Comparison of ENCODE assay signal across 8 cellular contexts in the genomic region with DNA sequence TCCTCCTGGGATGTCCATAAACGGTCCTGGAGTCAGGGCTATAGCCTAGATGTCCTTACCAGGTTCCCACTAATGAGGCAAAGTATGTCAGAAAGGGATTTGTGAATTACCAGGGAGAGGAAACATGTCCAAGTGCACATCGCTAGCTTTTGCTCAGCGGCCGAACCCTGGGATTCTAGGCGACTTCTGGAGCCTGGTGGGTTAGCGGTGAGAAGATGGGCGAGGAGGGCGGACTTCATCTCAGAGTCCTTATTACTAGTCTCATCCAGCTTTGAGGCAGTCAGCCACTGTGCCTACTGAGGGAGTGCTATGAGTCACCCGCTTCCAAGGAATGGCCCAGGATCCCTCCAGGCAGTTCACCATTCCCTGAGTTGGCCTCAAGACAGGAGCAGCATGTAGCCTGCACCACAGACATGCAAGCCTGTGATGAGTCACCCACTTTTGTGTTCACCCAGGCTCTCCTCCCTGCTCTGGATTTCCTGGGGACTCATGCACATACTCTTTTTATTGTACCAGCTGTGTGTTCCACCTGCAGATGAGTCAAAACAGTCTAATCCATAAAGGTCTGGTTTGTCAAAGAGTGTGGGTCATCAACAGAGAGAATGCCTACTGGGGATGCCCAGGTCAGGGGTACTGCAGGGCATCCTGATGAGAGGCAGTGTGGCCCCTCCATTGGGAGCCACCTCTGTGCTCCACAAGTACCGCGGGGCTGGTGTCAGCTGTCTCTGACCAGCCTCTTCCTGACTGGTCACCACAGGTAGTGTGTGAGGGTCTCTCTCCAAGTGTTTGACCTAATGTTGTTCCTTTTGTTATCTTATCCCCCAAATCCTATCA. TPM values are rescaled to one million over a fixed set of nuclear protein-coding genes. Genes with fewer than 3 reads are reported as not detected.
A peak's percentile ranks its signal among the peaks of the same experiment; 100 is the strongest.
DNase-seq lines count a peak whose midpoint lies in the region; ATAC-seq, FAIRE-seq and TF ChIP-seq lines count a peak whose summit lies in the region.

No MANE protein-coding gene starts in this region.

- no peaks in the 10 kb centered on the region for H3K9me3 ChIP-seq in K562 (replicated peaks; ENCODE audit: control insufficient read depth, insufficient read depth, low read depth, low read length)
- H3K9me3 ChIP-seq in neuronal stem cell (replicated peaks in 1 of 2; ENCODE audit: control insufficient read depth in 2 of 2, insufficient read depth in 1 of 2, low read depth in 1 of 2, low read length in 2 of 2) = no peaks in the 10 kb centered on the region

- POLR2A ChIA-PET in AG04449 (lab: Yijun Ruan, JAX) (interaction anchor here (0.6 to 2.1 kb wide), 5 partner anchors 36 to 116 kb away, joined by 3 to 18 read pairs (median 3); a partner anchor contains a TSS), K562 (lab: Yijun Ruan, JAX) (interaction anchor here (0.5 to 2.6 kb wide), 4 partner anchors 15 to 91 kb away, joined by 3 to 12 read pairs (median 4); no protein-coding TSS in a partner anchor)

- H3K79me1 ChIP-seq in neuronal stem cell (ENCODE audit: low read depth, low read length) = no peaks in the 10 kb centered on the region

- TF ChIP-seq EP300 in K562 (IDR thresholded peaks at IDR 0.05; ENCODE audit: low read length) = no peak

- H3K14ac ChIP-seq in neuronal stem cell (ENCODE audit: low read length) = no peak overlapping the region

- CTCF ChIA-PET in AG04449 (lab: Yijun Ruan, JAX) = interaction anchor here (0.7 to 16.9 kb wide), 12 partner anchors 7 to 430 kb away, joined by 3 to 610 read pairs (median 5); a partner anchor contains a TSS
- CTCF ChIA-PET in K562 (lab: Yijun Ruan, JAX; ENCODE audit: low intra/inter-chr PET ratio) = no interaction called here

- H3K4me3 ChIP-seq in AG04449 (ENCODE audit: low read depth, low read length) (no peak overlapping the region), K562 (no peak overlapping the region), neuronal stem cell (ENCODE audit: low read length in 2 of 2) (no peak overlapping the region)

- no peaks in the 10 kb centered on the region for H3K9me1 ChIP-seq in K562 (ENCODE audit: control insufficient read depth, insufficient read depth, low read length)

- H3K27ac Mint-ChIP-seq in mesothelial cell of epicardium = peak overlapping the region; percentile 98

- H3K27me3 ChIP-seq in K562 (ENCODE audit: control insufficient read depth in 2 of 2, insufficient read depth in 2 of 2, low read length in 2 of 2) (no peaks in the 10 kb centered on the region), neuronal stem cell (ENCODE audit: control insufficient read depth in 3 of 3, insufficient read depth in 3 of 3, low read depth in 1 of 3, low read length in 3 of 3) (peaks cover 0 to 5% (median 0%) of the 10 kb centered on the region in 3 experiments)

- no peak overlapping the region for H2BK120ac ChIP-seq in neuronal stem cell (ENCODE audit: low read depth, low read length)

- peaks cover 65% of the 10 kb centered on the region for H3K4me1 Mint-ChIP-seq in mesothelial cell of epicardium

- H3K4me2 ChIP-seq in K562 (ENCODE audit: insufficient read depth, low read length) (no peak overlapping the region), neuronal stem cell (ENCODE audit: insufficient read depth, low read length, poor library complexity, severe bottlenecking) (no peak overlapping the region)

- no peak overlapping the region for H2AFZ ChIP-seq in K562 (ENCODE audit: low read depth, low read length)
- H2AFZ ChIP-seq in neuronal stem cell (ENCODE audit: low read length) = no peak overlapping the region

- intact Hi-C loops in K562 (cut with micrococcal nuclease) = loop anchor here (10.0 kb wide), 2 partner anchors 205 to 325 kb away; a partner anchor contains a TSS

- no peak overlapping the region for H3K4ac ChIP-seq in neuronal stem cell (ENCODE audit: low read length)

- no peak overlapping the region for H2BK5ac ChIP-seq in neuronal stem cell (ENCODE audit: low read length)

- H3K9ac ChIP-seq in K562 (ENCODE audit: insufficient read depth in 1 of 2, low read depth in 2 of 2, low read length in 2 of 2) (no peak overlapping the region), neuronal stem cell (ENCODE audit: low read depth, low read length, poor library complexity) (no peak overlapping the region)

- TF ChIP-seq RAD21 in K562 (CRISPR knock-in tag; conservative IDR thresholded peaks at IDR 0.05 in 1 of 2, IDR thresholded peaks at IDR 0.05 in 1 of 2) = no peak

- no peak overlapping the region for H3K18ac ChIP-seq in neuronal stem cell (ENCODE audit: low read length)

- no peak overlapping the region for H3K27ac ChIP-seq in K562 (ENCODE audit: extremely low read depth, low read depth, low read length)
- no peak overlapping the region for H3K27ac ChIP-seq in neuronal stem cell (replicated peaks; ENCODE audit: low read length)

- no peak for TF ChIP-seq POLR2A in K562 (conservative IDR thresholded peaks at IDR 0.05)

- no peaks in the 10 kb centered on the region for H4K20me1 ChIP-seq in K562 (replicated peaks; ENCODE audit: control insufficient read depth, insufficient read depth, low read length)

- H3K36me3 ChIP-seq in K562 (ENCODE audit: control insufficient read depth, insufficient read depth, low read length) (peaks cover 78% of the 10 kb centered on the region), neuronal stem cell (replicated peaks in 1 of 2; ENCODE audit: control insufficient read depth in 2 of 2, insufficient read depth in 2 of 2, low read length in 2 of 2) (no peaks in the 10 kb centered on the region)

- no peak overlapping the region for H2BK15ac ChIP-seq in neuronal stem cell (ENCODE audit: low read length)

- H3K4me3 Mint-ChIP-seq in mesothelial cell of epicardium = no peak overlapping the region

- H3K4me1 ChIP-seq in K562 (replicated peaks in 1 of 2; ENCODE audit: control insufficient read depth in 2 of 2, insufficient read depth in 2 of 2, low read length in 2 of 2) = peaks cover 10 to 12% of the 10 kb centered on the region in 2 experiments; a peak in 3 of 5 replicates
- H3K4me1 ChIP-seq in neuronal stem cell (ENCODE audit: control insufficient read depth in 2 of 2, insufficient read depth in 1 of 2, low read depth in 1 of 2, low read length in 2 of 2) = peaks cover 0 to 4% of the 10 kb centered on the region in 2 donors

- TF ChIP-seq CTCF in AG04449 (IDR thresholded peaks at IDR 0.05; ENCODE audit: insufficient read depth, low read length, missing control alignments) (no peak), K562 (IDR thresholded peaks at IDR 0.05 in 2 of 3, conservative IDR thresholded peaks at IDR 0.05 in 1 of 3; ENCODE audit: insufficient read depth in 2 of 3, low read depth in 1 of 3, low read length in 3 of 3) (no peak), mesothelial cell of epicardium (IDR thresholded peaks at IDR 0.05; ENCODE audit: unreplicated experiment) (no peak)

- no peak for ATAC-seq in K562
- ATAC-seq in HG02981 (IDR thresholded peaks at IDR 0.05; ENCODE audit: unreplicated experiment) = no peak
- ATAC-seq in HG02840 (IDR thresholded peaks at IDR 0.05; ENCODE audit: low FRiP score, unreplicated experiment) = no peak
- no peak for ATAC-seq in HG03045 (IDR thresholded peaks at IDR 0.05; ENCODE audit: unreplicated experiment)

- peak; percentile 98 for DNase-seq in AG04449 (ENCODE audit: low read depth, low spot score)
- DNase-seq in HS-27A (ENCODE audit: low read depth) = peak; percentile 89
- peak in 2 of 4 experiments; percentile 25 to 29 for DNase-seq in K562 (ENCODE audit: extremely low read depth in 1 of 4, low spot score in 3 of 4)
- DNase-seq in mesothelial cell of epicardium (ENCODE audit: low spot score in 2 of 2, unreplicated experiment in 2 of 2) = no peak
- DNase-seq in neuronal stem cell (ENCODE audit: low spot score) = no peak

- no peak overlapping the region for H3K23ac ChIP-seq in neuronal stem cell (ENCODE audit: low read depth, low read length, poor library complexity)

- BruUV-seq in K562 (replicated peaks; lab: Mats Ljungman, UMichigan) = no TSS peak

- no peak overlapping the region for H4K8ac ChIP-seq in neuronal stem cell (ENCODE audit: low read depth, low read length)

- no peak overlapping the region for H2BK12ac ChIP-seq in neuronal stem cell (ENCODE audit: low read length)

- no peak overlapping the region for H2AK5ac ChIP-seq in neuronal stem cell (ENCODE audit: low read depth, low read length)

- FAIRE-seq in K562 (lab: Jason Lieb, UNC) = no peak

- no peaks in the 10 kb centered on the region for H3K9me3 Mint-ChIP-seq in mesothelial cell of epicardium

- no peaks in the 10 kb centered on the region for H3K79me2 ChIP-seq in K562 (ENCODE audit: control insufficient read depth, insufficient read depth, low read length)

- H4K91ac ChIP-seq in neuronal stem cell (ENCODE audit: low read depth, low read length, poor library complexity) = no peak overlapping the region

- 80% methylated on average over 11 of the region's 11 CpGs for WGBS in K562 (ENCODE audit: insufficient coverage, low coverage, missing lambda C conversion rate)
- no CpG with 5 or more reads among the region's 11 CpGs for WGBS in neuronal stem cell (ENCODE audit: extremely low coverage in 2 of 2, insufficient read length in 2 of 2, insufficient replicate concordance in 1 of 2), 2 donors

- H3K27me3 Mint-ChIP-seq in mesothelial cell of epicardium (ENCODE audit: low read depth) = no peaks in the 10 kb centered on the region

- in situ Hi-C loops in K562 (cut with MboI) = loop anchor here (10.0 to 25.0 kb wide), 2 partner anchors 105 to 327 kb away; a partner anchor contains a TSS

- peaks cover 10% of the 10 kb centered on the region for H3K36me3 Mint-ChIP-seq in mesothelial cell of epicardium

TF ChIP-seq in K562, 482 proteins besides CTCF, POLR2A, EP300 and RAD21 (continues in another document):
- TF ChIP-seq ZNF561 (CRISPR knock-in tag; conservative IDR thresholded peaks at IDR 0.05) = no peak

RNA-seq across cellular contexts. Expression of a gene that starts 20.2 kb away (rescaled TPM):
- 50.2 and 52.9 TPM in 2 replicates for total RNA-seq in K562 (2011; cell fraction: chromatin; rRNA removed; ENCODE audit: low replicate concordance)
- total RNA-seq in K562 (2011; cell fraction: nucleolus; rRNA removed) = 43.7 and 56.8 TPM in 2 replicates
- 53.5 and 62.8 TPM in 2 replicates for total RNA-seq in K562 (2011; cell fraction: nucleoplasm; rRNA removed)
- total RNA-seq in K562 (2014; rRNA removed) = 7.0 and 9.9 TPM in 2 replicates
- total RNA-seq in K562 (2014; rRNA removed; fragmentation: Illumina TruSeq; extraction: Trizol) = 7.3 and 8.3 TPM in 2 replicates
- total RNA-seq in K562 (2015; rRNA removed; fragmentation: Illumina TruSeq; extraction: Trizol) = 6.3 and 6.9 TPM in 2 replicates
- total RNA-seq in K562 (2021) = 11.5 and 13.3 TPM in 2 replicates
- 16.6 and 18.9 TPM in 2 replicates for polyA plus RNA-seq in K562 (2011; rRNA removed)
- 19.7 and 24.6 TPM in 2 replicates for polyA plus RNA-seq in K562 (2011; cell fraction: cytosol; rRNA removed)
- polyA plus RNA-seq in K562 (2011; cell fraction: nucleus; rRNA removed) = 77.0 and 105 TPM in 2 replicates
- polyA plus RNA-seq in K562 (2012) = 5.5 and 7.3 TPM in 2 replicates
- polyA plus RNA-seq in K562 (2014; fragmentation: Illumina TruSeq; extraction: Trizol) = 12.5 and 15.7 TPM in 2 replicates
- 1 to 10 TPM; 3.0 to 3.3 TPM for polyA plus RNA-seq in K562 (2014; fragmentation: Nextera tagmentation; extraction: Ambion mirVana)
- 8.4 and 9.0 TPM in 2 replicates for polyA plus RNA-seq in K562 (2014; rRNA removed)
- 15.8 TPM in 2 replicates for polyA minus RNA-seq in K562 (2011; rRNA and poly(A)+ RNA removed)
- polyA minus RNA-seq in K562 (2011; cell fraction: cytosol; rRNA and poly(A)+ RNA removed) = 8.6 and 11.3 TPM in 2 replicates
- 15.1 and 16.0 TPM in 2 replicates for polyA minus RNA-seq in K562 (2011; cell fraction: nucleus; rRNA and poly(A)+ RNA removed)
- total RNA-seq in mesothelial cell of epicardium = 27.7 to 31.1 TPM (median 30.8 TPM) in 3 replicates
- polyA plus RNA-seq in neuronal stem cell (2013, experiment 1 of 2) = 2.5 TPM
- 1.9 TPM for polyA plus RNA-seq in neuronal stem cell (2013, experiment 2 of 2)

Comparison
In these comparisons a context has a peak if more than half of its experiments do, and no peak if none do; other contexts are left out.
1. DNase-seq: peak in AG04449 (single experiment) and HS-27A (single experiment); none in mesothelial cell of epicardium (0 of 2) and neuronal stem cell (single experiment).